In the genomic region with DNA sequence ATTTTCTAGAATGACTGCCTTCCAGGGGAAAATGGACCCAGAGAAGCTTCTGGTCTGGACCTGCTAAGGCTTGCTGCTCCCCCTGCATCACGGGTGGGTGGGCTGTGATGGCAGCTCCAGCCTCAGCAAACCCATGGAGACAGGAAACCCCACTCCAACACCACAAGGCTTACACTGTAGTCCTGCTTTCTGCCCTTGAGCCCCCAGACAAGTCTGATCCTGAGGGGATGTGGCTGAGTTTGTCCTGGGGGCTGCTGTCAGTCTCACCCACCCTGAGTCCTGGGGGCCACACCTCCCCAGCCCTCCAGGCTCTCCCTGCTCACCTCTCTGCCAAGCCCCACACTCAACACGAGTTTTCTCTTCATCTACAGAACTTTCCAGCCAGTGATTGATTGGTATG, we compare ENCODE assay signal across 22 cellular contexts.
"Had no signal": no experiment of that assay in that cellular context is flagged by ENCODE, and none has a peak within 500 bp of the region (broad histone marks: within the 10 kb centered on the region; RNA-seq: fewer than 3 reads in every experiment).

No MANE protein-coding gene starts in this region.

- H3K4me2 ChIP-seq: KMS-11 had no signal

- H3K4me1 ChIP-seq: SJSA1 had no signal

- H3K27ac ChIP-seq: HL-60, KMS-11, SJSA1, SK-N-MC had no signal

- ATAC-seq: K562 had no signal

- H3K9me3 ChIP-seq: SJSA1 had no signal

- H3K9ac ChIP-seq: KMS-11 had no signal

- H3K36me3 ChIP-seq: SJSA1 had no signal

- DNase-seq: Kasumi-1, MM.1S, NCI-H1092 treated with DMSO at 0.1 percent for 48 hours, NCI-H1436, NCI-H187, NCI-H2029, NCI-H2081 treated with DMSO at 0.1 percent for 48 hours, NCI-H2171, NCI-H226, NCI-H446, NCI-H510A, NCI-H524 treated with DMSO at 0.1 percent for 48 hours, NCI-H69, NCI-H774, Right ventricle myocardium superior, RPMI8226, SIG-M5 had no signal

- H3K4me3 ChIP-seq: K562, SJSA1, SK-N-MC had no signal

- H3K27me3 ChIP-seq: SJSA1 had no signal
